In the genomic region with DNA sequence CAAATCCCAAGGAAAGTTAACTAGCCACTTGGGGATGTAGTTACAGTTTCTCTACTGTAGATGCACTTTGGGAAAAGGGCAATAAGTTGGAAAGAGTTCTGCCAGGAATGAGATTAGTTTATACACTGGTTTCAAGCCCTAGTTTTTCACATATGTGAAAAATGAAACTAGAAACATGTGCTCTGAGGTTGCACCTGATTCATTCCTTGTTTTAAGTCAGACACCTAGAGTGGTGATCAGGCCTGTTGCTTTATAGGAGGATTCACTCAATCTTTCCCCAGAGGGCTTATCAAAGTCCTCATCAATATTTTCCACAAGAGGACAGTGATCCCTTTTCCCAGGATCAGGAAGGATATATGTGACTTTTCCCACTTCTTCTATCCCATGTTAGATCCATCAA, we compare ENCODE assay signal across 26 cellular contexts.
"Had no signal": no experiment of that assay in that cellular context is flagged by ENCODE, and none has a peak within 500 bp of the region (broad histone marks: within the 10 kb centered on the region; RNA-seq: fewer than 3 reads in every experiment).

No MANE protein-coding gene starts in this region.

- ATAC-seq: body of pancreas; foreskin keratinocyte; heart right ventricle; naive thymus-derived CD4-positive, alpha-beta T cell; pancreas; sciatic nerve had no signal

- H3K9me3 Mint-ChIP-seq: mesothelial cell of epicardium; neural crest cell; stimulated activated naive CD8-positive, alpha-beta T cell treated with anti-CD3 and anti-CD28 coated beads, Interleukin-15, Interleukin-2, amounts not matched to agents 100 ng/mL and 50 ng/mL, for 24 hours had no signal

- H3K36me3 Mint-ChIP-seq: activated naive CD8-positive, alpha-beta T cell; mesothelial cell of epicardium; naive thymus-derived CD4-positive, alpha-beta T cell had no signal

- H3K4me3 Mint-ChIP-seq: activated naive CD8-positive, alpha-beta T cell; mesothelial cell of epicardium; naive thymus-derived CD4-positive, alpha-beta T cell; neural crest cell; stimulated activated naive CD8-positive, alpha-beta T cell treated with anti-CD3 and anti-CD28 coated beads, Interleukin-15, Interleukin-2, amounts not matched to agents 100 ng/mL and 50 ng/mL, for 24 hours had no signal

- DNase-seq: activated CD4-positive, alpha-beta T cell treated with anti-CD3 and anti-CD28 coated beads for 4 hours; activated CD4-positive, alpha-beta T cell treated with anti-CD3 and anti-CD28 coated beads, Interleukin-2, amount 50 U/mL, for 4 hours; activated CD8-positive, alpha-beta memory T cell treated with anti-CD3 and anti-CD28 coated beads for 24 hours; activated effector memory CD4-positive, alpha-beta T cell treated with Interleukin-2 at 50 U/mL for 16 hours; activated naive CD4-positive, alpha-beta T cell treated with Interleukin-2 at 50 U/mL for 16 hours; adrenal gland; aorta; body of pancreas; dermis blood vessel endothelial cell; effector CD4-positive, alpha-beta T cell; foreskin keratinocyte; heart right ventricle; naive thymus-derived CD4-positive, alpha-beta T cell; nucleus accumbens; pancreas; retina; stimulated activated CD4-positive, alpha-beta T cell treated with anti-CD3 and anti-CD28 coated beads, Interleukin-12 subunit alpha, Interleukin-12 subunit beta, amount 100 ng/mL, for 4 hours; stimulated activated CD4-positive, alpha-beta T cell treated with anti-CD3 and anti-CD28 coated beads, Interleukin-4, amount 100 ng/mL, for 1 hour; trophoblast cell had no signal

- H3K27ac Mint-ChIP-seq: activated naive CD8-positive, alpha-beta T cell; mesothelial cell of epicardium; naive thymus-derived CD4-positive, alpha-beta T cell; stimulated activated naive CD8-positive, alpha-beta T cell treated with anti-CD3 and anti-CD28 coated beads, Interleukin-15, Interleukin-2, amounts not matched to agents 100 ng/mL and 50 ng/mL, for 24 hours had no signal

- H3K4me1 Mint-ChIP-seq: naive thymus-derived CD4-positive, alpha-beta T cell; neural crest cell had no signal

- FAIRE-seq: colon, pancreas, urothelium cell line had no signal
